Comparison of ENCODE assay signal across 8 cellular contexts in the genomic region with DNA sequence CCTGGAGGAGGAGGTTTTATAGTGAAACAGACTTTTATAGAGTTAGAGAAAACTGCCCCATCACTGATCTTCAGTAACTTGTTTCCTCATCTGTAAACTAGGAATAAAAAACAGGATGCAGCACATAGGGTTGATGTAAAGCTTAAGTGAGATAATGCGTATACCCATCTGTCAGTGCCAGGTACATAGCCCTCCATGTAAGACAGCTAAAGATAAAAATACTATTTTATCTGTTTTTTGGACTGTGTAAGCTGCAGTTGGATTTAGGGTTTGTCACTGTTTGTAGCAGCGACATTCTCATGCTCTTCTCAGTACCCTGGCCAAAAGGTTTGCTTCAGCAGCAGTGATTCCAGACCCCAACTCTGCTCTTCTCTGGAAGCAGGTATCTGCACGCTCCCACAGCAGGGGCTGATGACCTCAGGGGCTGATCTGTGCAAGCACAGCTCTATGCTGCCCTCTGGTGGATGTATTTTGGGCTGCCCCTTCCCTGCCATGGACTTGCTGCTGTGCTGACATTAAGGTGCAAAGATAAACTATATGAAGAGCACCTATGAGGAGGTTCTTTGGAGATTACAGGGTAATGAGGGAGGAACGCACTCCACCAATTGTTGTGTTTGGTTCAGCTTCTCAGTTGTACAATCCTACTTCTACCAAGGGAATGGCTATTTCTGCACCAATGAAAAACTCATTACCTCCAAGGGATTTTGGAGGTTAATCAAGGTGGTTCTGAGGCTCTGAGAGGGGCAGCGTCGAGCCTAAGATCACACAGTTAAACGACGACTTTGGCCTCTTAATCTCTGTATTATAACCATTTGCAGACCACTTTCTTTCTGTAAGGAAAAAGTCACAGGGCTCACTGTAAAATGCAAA. TPM values are rescaled to one million over a fixed set of nuclear protein-coding genes. Genes with fewer than 3 reads are reported as not detected.
DNase-seq lines count a peak whose midpoint lies in the region; ATAC-seq and TF ChIP-seq lines count a peak whose summit lies in the region.

No MANE protein-coding gene starts in this region.

- H4K20me1 ChIP-seq in PC-9 (ENCODE audit: insufficient read depth) = no peaks in the 10 kb centered on the region

- H4K8ac ChIP-seq in neuronal stem cell (ENCODE audit: low read depth, low read length) = no peak overlapping the region

- H3K27ac ChIP-seq in PC-9 (no peak overlapping the region), neuronal stem cell (replicated peaks; ENCODE audit: low read length) (no peak overlapping the region)

- POLR2A ChIA-PET in PC-9 (lab: Charles Lee; ENCODE audit: unreplicated experiment) = interaction anchor here (0.5 kb wide), 1 partner anchor 143 kb away, joined by 3 read pairs; no protein-coding TSS in a partner anchor

- no peak for TF ChIP-seq EP300 in Ishikawa (IDR thresholded peaks at IDR 0.05; ENCODE audit: borderline replicate concordance)

- H2AFZ ChIP-seq in PC-9 (no peak overlapping the region), neuronal stem cell (ENCODE audit: low read length) (no peak overlapping the region)

- H2BK5ac ChIP-seq in neuronal stem cell (ENCODE audit: low read length) = no peak overlapping the region

- no peak overlapping the region for H3K14ac ChIP-seq in neuronal stem cell (ENCODE audit: low read length)

- no TSS peak for BruUV-seq in PC-9 (replicated peaks; lab: Mats Ljungman, UMichigan)

- H3K9me3 ChIP-seq in PC-9 (ENCODE audit: insufficient read depth, low read depth) (no peaks in the 10 kb centered on the region), neuronal stem cell (replicated peaks in 1 of 2; ENCODE audit: control insufficient read depth in 2 of 2, insufficient read depth in 1 of 2, low read depth in 1 of 2, low read length in 2 of 2) (no peaks in the 10 kb centered on the region)

- H3K4me3 ChIP-seq in PC-9 (no peak overlapping the region), fibroblast of the aortic adventitia (ENCODE audit: low read depth, low read length) (no peak overlapping the region), neuronal stem cell (ENCODE audit: low read length in 2 of 2) (no peak overlapping the region)

- intact Hi-C loops in PC-9 (cut with micrococcal nuclease; ENCODE audit: unreplicated experiment) = loop anchor here (1.0 to 10.0 kb wide), 13 partner anchors 97 to 901 kb away; no protein-coding TSS in a partner anchor

- no peak overlapping the region for H2BK15ac ChIP-seq in neuronal stem cell (ENCODE audit: low read length)

- H3K9me2 ChIP-seq in PC-9 (ENCODE audit: insufficient read depth) = no peaks in the 10 kb centered on the region

- no peaks in the 10 kb centered on the region for H3K79me2 ChIP-seq in PC-9 (ENCODE audit: low read depth)

- no peaks in the 10 kb centered on the region for H3K27me3 ChIP-seq in PC-9 (ENCODE audit: insufficient read depth, low read depth)
- H3K27me3 ChIP-seq in neuronal stem cell (ENCODE audit: control insufficient read depth in 3 of 3, insufficient read depth in 3 of 3, low read depth in 1 of 3, low read length in 3 of 3) = no peaks in the 10 kb centered on the region

- TF ChIP-seq CTCF in PC-9 (conservative IDR thresholded peaks at IDR 0.05) (peak; percentile 97), fibroblast of the aortic adventitia (IDR thresholded peaks at IDR 0.05; ENCODE audit: insufficient read depth, low read length) (peak; percentile 94)

- no peak overlapping the region for H3K9ac ChIP-seq in neuronal stem cell (ENCODE audit: low read depth, low read length, poor library complexity)

- DNase-seq in DMS153 treated with DMSO at 0.1 percent for 48 hours (lab: John Stamatoyannopoulos, UW; ENCODE audit: unreplicated experiment) (peak; percentile 10), PC-9 (peak; percentile 42 to 79), fibroblast of the aortic adventitia (ENCODE audit: low read depth) (peak; percentile 84), neuronal stem cell (ENCODE audit: low spot score) (peak; percentile 79), stromal cell of bone marrow (ENCODE audit: low read depth) (peak; percentile 42)
- peak; percentile 87 to 89 for DNase-seq in activated T-cell treated with anti-CD3 and anti-CD28 coated beads, Interleukin-2, amount 50 U/mL, for 48 hours

- H3F3A ChIP-seq in PC-9 (ENCODE audit: insufficient read depth, low read depth) = 0 out of 2 replicates have a peak, but pooled peaks cover 8% of the 10 kb centered on the region

- H3K4me2 ChIP-seq in PC-9 = no peak overlapping the region
- no peak overlapping the region for H3K4me2 ChIP-seq in neuronal stem cell (ENCODE audit: insufficient read depth, low read length, poor library complexity, severe bottlenecking)

- H3K4ac ChIP-seq in neuronal stem cell (ENCODE audit: low read length) = no peak overlapping the region

- H3K18ac ChIP-seq in neuronal stem cell (ENCODE audit: low read length) = no peak overlapping the region

- H3K23ac ChIP-seq in neuronal stem cell (ENCODE audit: low read depth, low read length, poor library complexity) = no peak overlapping the region

- CTCF ChIA-PET in PC-9 (lab: Charles Lee) = interaction anchor here (0.6 to 1.0 kb wide), 4 partner anchors 96 to 822 kb away, joined by 3 to 4 read pairs (median 4); no protein-coding TSS in a partner anchor

- no CpG with 5 or more reads among the region's 8 CpGs for WGBS in neuronal stem cell (ENCODE audit: extremely low coverage in 2 of 2, insufficient read length in 2 of 2, insufficient replicate concordance in 1 of 2), 2 donors

- H3K36me3 ChIP-seq in PC-9 (ENCODE audit: low read depth) (no peaks in the 10 kb centered on the region), neuronal stem cell (replicated peaks in 1 of 2; ENCODE audit: control insufficient read depth in 2 of 2, insufficient read depth in 2 of 2, low read length in 2 of 2) (no peaks in the 10 kb centered on the region)

- peak; percentile 62 for ATAC-seq in GM21529 (IDR thresholded peaks at IDR 0.05; ENCODE audit: unreplicated experiment)

- no peak overlapping the region for H4K91ac ChIP-seq in neuronal stem cell (ENCODE audit: low read depth, low read length, poor library complexity)

- TF ChIP-seq RAD21 in Ishikawa (IDR thresholded peaks at IDR 0.05; ENCODE audit: low read depth) = peak; percentile 97

- H2BK12ac ChIP-seq in neuronal stem cell (ENCODE audit: low read length) = no peak overlapping the region

- H2AK5ac ChIP-seq in neuronal stem cell (ENCODE audit: low read depth, low read length) = no peak overlapping the region

- H2BK120ac ChIP-seq in neuronal stem cell (ENCODE audit: low read depth, low read length) = no peak overlapping the region

- H3K4me1 ChIP-seq in PC-9 (replicated peaks; ENCODE audit: insufficient read depth) (peaks cover 15% of the 10 kb centered on the region), neuronal stem cell (ENCODE audit: control insufficient read depth in 2 of 2, insufficient read depth in 1 of 2, low read depth in 1 of 2, low read length in 2 of 2) (no peaks in the 10 kb centered on the region)

- no peaks in the 10 kb centered on the region for H3K79me1 ChIP-seq in neuronal stem cell (ENCODE audit: low read depth, low read length)

TF ChIP-seq in Ishikawa, 13 proteins besides CTCF, POLR2A, EP300 and RAD21:
- no peak for TF ChIP-seq EGR1 (IDR thresholded peaks at IDR 0.05)

RNA-seq across cellular contexts. Expression of a gene that starts 13.1 kb away (rescaled TPM):
- not detected in 2 replicates for total RNA-seq in PC-9 (2021)
- not detected in 2 replicates for total RNA-seq in fibroblast of the aortic adventitia (ENCODE audit: low replicate concordance)
- not detected for polyA plus RNA-seq in neuronal stem cell (2013, experiment 1 of 2)
- polyA plus RNA-seq in neuronal stem cell (2013, experiment 2 of 2) = not detected

Comparison
In these comparisons a context has a peak if more than half of its experiments do, and no peak if none do; other contexts are left out.
1. DNase-seq: peak in every context shown above with its lines; median percentile 88 in activated T-cell treated with anti-CD3 and anti-CD28 coated beads, Interleukin-2, amount 50 U/mL, for 48 hours; 84 in fibroblast of the aortic adventitia; 79 in neuronal stem cell; 60 in PC-9; 42 in stromal cell of bone marrow; 10 in DMS153 treated with DMSO at 0.1 percent for 48 hours.